Comparison of ENCODE assay signal across 1 cellular context in genomic region chr3:51941447-51941797, GRCh38.
TF ChIP-seq lines count a peak whose summit lies in the region.

No MANE protein-coding gene starts in this region.

TF ChIP-seq in H1, 55 proteins besides CTCF, POLR2A, EP300 and RAD21:
- TF ChIP-seq SAP30 (IDR thresholded peaks at IDR 0.05; ENCODE audit: insufficient read depth, insufficient replicate concordance, low read length), result peak; percentile 56
- no peak for TF ChIP-seq TAF7 (optimal IDR thresholded peaks at IDR 0.05; ENCODE audit: borderline replicate concordance, low read depth, low read length)
- TF ChIP-seq SP2 (IDR thresholded peaks at IDR 0.05; ENCODE audit: low read length), result no peak
- TF ChIP-seq SIN3A (conservative IDR thresholded peaks at IDR 0.05 in 1 of 2, IDR thresholded peaks at IDR 0.05 in 1 of 2; ENCODE audit: low read depth in 1 of 2, low read length in 2 of 2), result no peak
- TF ChIP-seq FOSL1 (IDR thresholded peaks at IDR 0.05; ENCODE audit: insufficient read depth, low read depth, low read length), result no peak
- TF ChIP-seq KDM4A (IDR thresholded peaks at IDR 0.05; ENCODE audit: low read depth, low read length, severe bottlenecking), result peak; percentile 62
- no peak for TF ChIP-seq BACH1 (IDR thresholded peaks at IDR 0.05; ENCODE audit: low read length)
- no peak for TF ChIP-seq BCL11A (IDR thresholded peaks at IDR 0.05; ENCODE audit: low read depth in 2 of 2, low read length in 2 of 2)
TF ChIP-seq in H1: peak in this region for 2.
